ENCODE assay signal across 8 cellular contexts in the genomic region with DNA sequence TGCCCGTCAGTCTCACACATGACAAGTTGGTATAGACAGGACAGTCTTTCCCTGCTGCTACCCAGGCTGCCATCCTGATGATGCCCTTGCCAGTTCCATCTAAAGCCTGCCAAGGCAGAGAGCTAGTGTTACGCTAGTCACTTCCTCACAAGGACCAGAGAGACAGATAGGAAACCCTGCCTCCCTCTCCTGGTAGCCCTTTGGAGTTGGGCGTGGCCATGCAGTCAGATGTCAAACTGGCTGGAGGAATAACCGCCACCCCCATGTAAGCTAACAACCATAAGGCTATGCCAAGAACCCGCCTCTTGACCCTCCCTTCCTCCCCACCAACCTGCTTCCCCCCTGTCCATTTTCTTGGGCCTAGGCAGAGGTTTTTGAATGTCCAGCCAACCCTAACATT. TPM values are rescaled to one million over a fixed set of nuclear protein-coding genes. Genes with fewer than 3 reads are reported as not detected.
DNase-seq lines count a peak whose midpoint lies in the region; ATAC-seq and TF ChIP-seq lines count a peak whose summit lies in the region.

No MANE protein-coding gene starts in this region.

- DNase-seq in CD14-positive monocyte (ENCODE audit: low spot score) (no peak), M059J (ENCODE audit: low read depth) (peak; percentile 39), cerebellum (ENCODE audit: low spot score) (peak; percentile 64), natural killer cell (no peak), medulla oblongata (ENCODE audit: extremely low spot score) (no peak), HT-29 (ENCODE audit: low spot score) (no peak)

- peak overlapping the region; percentile 55 to 59 for H3K4me3 Mint-ChIP-seq in CD14-positive monocyte
- H3K4me3 Mint-ChIP-seq in natural killer cell: peak overlapping the region; percentile 96

- intact Hi-C loops in CD14-positive monocyte (cut with micrococcal nuclease) (loop anchor here (5.0 to 10.0 kb wide), 3 partner anchors 261 to 1038 kb away; a partner anchor contains a TSS), natural killer cell (cut with micrococcal nuclease) (loop anchor here (10.0 kb wide), 1 partner anchor 1028 kb away; a partner anchor contains a TSS)

- ATAC-seq in natural killer cell (no peak), GM19463 (IDR thresholded peaks at IDR 0.05; ENCODE audit: unreplicated experiment) (no peak), HG02870 (IDR thresholded peaks at IDR 0.05; ENCODE audit: unreplicated experiment) (no peak)

- TF ChIP-seq CTCF in CD14-positive monocyte (IDR thresholded peaks at IDR 0.05) (no peak), natural killer cell (IDR thresholded peaks at IDR 0.05) (no peak)

- peaks cover 26 to 50% of the 10 kb centered on the region in 2 donors for H3K36me3 Mint-ChIP-seq in CD14-positive monocyte
- no peaks in the 10 kb centered on the region for H3K36me3 Mint-ChIP-seq in natural killer cell

- peaks cover 51% of the 10 kb centered on the region for H3K4me1 Mint-ChIP-seq in CD14-positive monocyte
- H3K4me1 Mint-ChIP-seq in natural killer cell: peaks cover 31 to 54% of the 10 kb centered on the region in 2 donors

- H3K27me3 Mint-ChIP-seq in CD14-positive monocyte (ENCODE audit: low read depth in 3 of 3) (peaks cover 0 to 2% (median 0%) of the 10 kb centered on the region in 3 donors), natural killer cell (ENCODE audit: low read depth in 2 of 2) (no peaks in the 10 kb centered on the region)

- H3K9me3 Mint-ChIP-seq in CD14-positive monocyte (no peaks in the 10 kb centered on the region), natural killer cell (no peaks in the 10 kb centered on the region)

- peak overlapping the region in 6 of 7 donors; percentile 4 to 82 (median 72) for H3K27ac Mint-ChIP-seq in CD14-positive monocyte
- peak overlapping the region; percentile 60 to 85 for H3K27ac Mint-ChIP-seq in natural killer cell

RNA-seq across cellular contexts. Expression of a gene that starts 2.8 kb away (rescaled TPM):
- 10 to 100 TPM; 32.9 to 36.2 TPM for polyA plus RNA-seq in CD14-positive monocyte
- total RNA-seq in M059J (2014; rRNA removed; shearing (Covaris generic)): 28.0 and 38.2 TPM in 2 replicates
- total RNA-seq in cerebellum (16.4 TPM), natural killer cell (10 to 100 TPM; 15.3 to 24.3 (median 22.7) TPM)
- 35.8 and 36.2 TPM in 2 replicates for total RNA-seq in HT-29 (2014; rRNA removed; shearing (Covaris generic))

RNA-seq across cellular contexts. Expression of a gene that starts 5.9 kb away (rescaled TPM):
- 10 to 100 TPM; 82.5 to 94.0 TPM for polyA plus RNA-seq in CD14-positive monocyte
- total RNA-seq in M059J (2014; rRNA removed; shearing (Covaris generic)): 32.8 and 49.9 TPM in 2 replicates
- 10.1 TPM for total RNA-seq in cerebellum
- 10 to 100 TPM; 39.6 to 54.0 (median 50.5) TPM for total RNA-seq in natural killer cell
- total RNA-seq in HT-29 (2014; rRNA removed; shearing (Covaris generic)): 42.5 and 46.0 TPM in 2 replicates

RNA-seq across cellular contexts. Expression of a gene that starts 6.0 kb away (rescaled TPM):
- polyA plus RNA-seq in CD14-positive monocyte: 10 to 100 TPM; 20.9 to 23.5 TPM
- total RNA-seq in M059J (2014; rRNA removed; shearing (Covaris generic)): 15.6 and 27.9 TPM in 2 replicates
- 22.4 TPM for total RNA-seq in cerebellum
- 10 to 100 TPM; 78.9 to 87.6 (median 80.9) TPM for total RNA-seq in natural killer cell
- total RNA-seq in HT-29 (2014; rRNA removed; shearing (Covaris generic)): 30.0 and 30.7 TPM in 2 replicates

RNA-seq across cellular contexts. Expression of a gene that starts 11.0 kb away (rescaled TPM):
- under 1 TPM; 0.12 to 0.19 TPM for polyA plus RNA-seq in CD14-positive monocyte
- 0.37 and 3.2 TPM in 2 replicates for total RNA-seq in M059J (2014; rRNA removed; shearing (Covaris generic))
- total RNA-seq in cerebellum (5.4 TPM), natural killer cell (1 to 10 TPM; 3.0 to 6.3 (median 3.5) TPM)
- 0.48 TPM in 1 of 2 replicates, not detected in the other for total RNA-seq in HT-29 (2014; rRNA removed; shearing (Covaris generic))

RNA-seq across cellular contexts. Expression of a gene that starts 15.9 kb away (rescaled TPM):
- 10 to 100 TPM; 16.0 to 24.0 TPM for polyA plus RNA-seq in CD14-positive monocyte
- 12.7 and 16.1 TPM in 2 replicates for total RNA-seq in M059J (2014; rRNA removed; shearing (Covaris generic))
- total RNA-seq in cerebellum (11.3 TPM), natural killer cell (100 to 1,000 TPM; 298 to 329 (median 305) TPM)
- total RNA-seq in HT-29 (2014; rRNA removed; shearing (Covaris generic)): 24.2 and 30.2 TPM in 2 replicates

Comparison
In these comparisons a context has a peak if more than half of its experiments do, and no peak if none do; other contexts are left out.
1. DNase-seq: peak in M059J (single experiment) and cerebellum (single experiment); none in CD14-positive monocyte (single experiment), natural killer cell (single experiment), medulla oblongata (single experiment) and HT-29 (single experiment).